ENCODE assay signal across 8 cellular contexts in the genomic region with DNA sequence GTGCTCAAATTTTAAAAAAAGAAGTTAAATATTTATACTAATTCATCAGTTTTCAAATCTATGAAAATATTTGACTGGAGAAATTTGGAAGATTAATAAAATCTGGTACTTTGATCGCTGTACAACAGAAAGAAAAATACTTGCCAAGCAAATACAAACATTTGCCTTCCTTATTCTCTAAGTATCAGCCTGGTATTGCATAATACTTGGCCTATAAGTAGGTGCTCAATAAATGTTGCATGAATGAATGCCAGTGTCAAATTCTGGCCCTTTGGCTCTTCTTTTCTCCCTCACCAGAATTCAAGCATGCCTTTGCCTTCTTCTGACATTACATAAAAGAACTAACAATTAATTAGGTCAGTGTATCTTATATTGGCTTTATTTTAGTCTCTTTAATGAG.
"Had no signal": no experiment of that assay in that cellular context is flagged by ENCODE, and none has a peak within 500 bp of the region (broad histone marks: within the 10 kb centered on the region; RNA-seq: fewer than 3 reads in every experiment).

No MANE protein-coding gene starts in this region.

- H3K4me1 ChIP-seq: HAP-1 had no signal

- H3K4me3 ChIP-seq: GM23248, HAP-1 had no signal

- H2AFZ ChIP-seq: GM23248 had no signal

- H3K9me3 ChIP-seq: HAP-1 had no signal

- H3K4me2 ChIP-seq: KMS-11 had no signal

- H3K36me3 ChIP-seq: HAP-1 had no signal

- ATAC-seq: HCT116 had no signal

- H3K9ac ChIP-seq: GM23248, KMS-11 had no signal

- H3K27ac ChIP-seq: GM23248, HL-60, KMS-11 had no signal

- DNase-seq: GM23248, H7, HFFc6, KBM-7 had no signal
